8 cellular contexts compared by ENCODE assay signal in genomic region chr7:32998363-32999171, GRCh38. TPM values are rescaled to one million over a fixed set of nuclear protein-coding genes. Genes with fewer than 3 reads are reported as not detected.
A peak's percentile ranks its signal among the peaks of the same experiment; 100 is the strongest.
DNase-seq lines count a peak whose midpoint lies in the region; ATAC-seq and TF ChIP-seq lines count a peak whose summit lies in the region.
"Not testable (repeated sequence)": the region's sequence is repeated elsewhere in the genome, so short reads cannot be mapped to it uniquely, and the experiment has no call there.

No MANE protein-coding gene starts in this region.

- H3K9ac ChIP-seq in OCI-LY3 (ENCODE audit: low read length); stomach smooth muscle (ENCODE audit: low read length in 2 of 2): not testable (repeated sequence)
- peak overlapping the region; percentile 45 for H3K9ac ChIP-seq in mucosa of stomach (ENCODE audit: low read length)

- H3K36me3 ChIP-seq in OCI-LY3 (replicated peaks; ENCODE audit: low read depth, low read length); adrenal gland (replicated peaks in 1 of 2); mucosa of stomach (ENCODE audit: control insufficient read depth, insufficient read depth, low read length); stomach smooth muscle (ENCODE audit: control insufficient read depth in 2 of 2, insufficient read depth in 2 of 2, low read length in 2 of 2): not testable (repeated sequence)

- not testable (repeated sequence) for TF ChIP-seq CTCF in OCI-LY3 (IDR thresholded peaks at IDR 0.05; ENCODE audit: low read depth, low read length); adrenal gland (IDR thresholded peaks at IDR 0.05); fibroblast of villous mesenchyme (IDR thresholded peaks at IDR 0.05; ENCODE audit: insufficient read depth, low read depth, low read length)

- peak; percentile 69 for ATAC-seq in GM21619 (IDR thresholded peaks at IDR 0.05; ENCODE audit: unreplicated experiment)

- 5 to 10% (median 7%) methylated on average over 8 to 14 of the region's 14 CpGs for WGBS in adrenal gland, 4 donors

- not testable (repeated sequence) for H4K20me1 ChIP-seq in OCI-LY3 (ENCODE audit: insufficient read depth, low read length)

- peak in 1 of 2 donors; percentile 65 for TF ChIP-seq POLR2A in adrenal gland (IDR thresholded peaks at IDR 0.05)

- H2AFZ ChIP-seq in OCI-LY3 (ENCODE audit: low read depth, low read length), result peak overlapping the region; percentile 70; the same call in 1 of the 2 replicates

- not testable (repeated sequence) for H3K4me1 ChIP-seq in OCI-LY3 (ENCODE audit: low read length); stomach smooth muscle (ENCODE audit: control insufficient read depth, insufficient read depth, low read length)
- H3K4me1 ChIP-seq in adrenal gland (replicated peaks in 1 of 2) (peaks cover 10 to 13% of the 10 kb centered on the region in 2 donors), mucosa of stomach (ENCODE audit: control insufficient read depth, insufficient read depth, low read length) (peaks cover 12% of the 10 kb centered on the region)

- intact Hi-C loops in adrenal gland (cut with DNase I), result not testable (repeated sequence)

- DNase-seq in DMS153 (lab: John Stamatoyannopoulos, UW), result peak; percentile 80
- DNase-seq in HT1080 (ENCODE audit: low read depth), result peak; percentile 75
- peak; percentile 60 to 89 (median 81) for DNase-seq in adrenal gland
- DNase-seq in fibroblast of villous mesenchyme (ENCODE audit: low read depth), result peak; percentile 85

- H3K4me2 ChIP-seq in OCI-LY3 (ENCODE audit: low read length), result peak overlapping the region; percentile 32

- not testable (repeated sequence) for H3K4me3 ChIP-seq in OCI-LY3 (ENCODE audit: low read length); fibroblast of villous mesenchyme (ENCODE audit: low read depth, low read length); mucosa of stomach (ENCODE audit: low read length)
- peak overlapping the region in 1 of 4 donors; percentile 45 for H3K4me3 ChIP-seq in adrenal gland
- H3K4me3 ChIP-seq in stomach smooth muscle (ENCODE audit: low read length in 2 of 2), result peak overlapping the region; percentile 25 to 52

- H3K27me3 ChIP-seq in OCI-LY3 (ENCODE audit: low read depth, low read length); adrenal gland; mucosa of stomach (ENCODE audit: control insufficient read depth, insufficient read depth, low read length); stomach smooth muscle (ENCODE audit: control insufficient read depth in 1 of 2, insufficient read depth in 2 of 2, low read length in 2 of 2): not testable (repeated sequence)

- H3K79me2 ChIP-seq in OCI-LY3 (ENCODE audit: low read length), result not testable (repeated sequence)

- not testable (repeated sequence) for H3K9me3 ChIP-seq in OCI-LY3 (ENCODE audit: insufficient read depth, low read length); adrenal gland (replicated peaks in 1 of 3); mucosa of stomach (ENCODE audit: control insufficient read depth, low read length); stomach smooth muscle (ENCODE audit: control insufficient read depth in 2 of 2, low read length in 2 of 2)

- H3K27ac ChIP-seq in OCI-LY3 (ENCODE audit: low read length); stomach smooth muscle (ENCODE audit: low read length): not testable (repeated sequence)
- H3K27ac ChIP-seq in adrenal gland, result peak overlapping the region; percentile 70 to 92 (median 79)

RNA-seq across cellular contexts. Expression of gene FKBP9, which starts 41.3 kb away (rescaled TPM):
- total RNA-seq in HT1080 (2014; rRNA removed; shearing (Covaris generic)), result 43.4 and 47.6 TPM in 2 replicates
- 91.7 and 96.3 TPM in 2 replicates for polyA plus RNA-seq in HT1080 (2015; cell fraction: cytosol; rRNA removed)
- 120 and 122 TPM in 2 replicates for polyA plus RNA-seq in HT1080 (2015; cell fraction: nucleus; rRNA removed)
- total RNA-seq in adrenal gland, result 100 to 1,000 TPM in 7 of 8 donors, 10 to 100 TPM in 1; 74.8 to 299 (median 165) TPM
- polyA plus RNA-seq in adrenal gland, result 10 to 100 TPM; 26.8 to 41.5 (median 39.8) TPM
- 224 and 265 TPM in 2 replicates for total RNA-seq in fibroblast of villous mesenchyme
